ENCODE assay signal across 2 cellular contexts in the genomic region with DNA sequence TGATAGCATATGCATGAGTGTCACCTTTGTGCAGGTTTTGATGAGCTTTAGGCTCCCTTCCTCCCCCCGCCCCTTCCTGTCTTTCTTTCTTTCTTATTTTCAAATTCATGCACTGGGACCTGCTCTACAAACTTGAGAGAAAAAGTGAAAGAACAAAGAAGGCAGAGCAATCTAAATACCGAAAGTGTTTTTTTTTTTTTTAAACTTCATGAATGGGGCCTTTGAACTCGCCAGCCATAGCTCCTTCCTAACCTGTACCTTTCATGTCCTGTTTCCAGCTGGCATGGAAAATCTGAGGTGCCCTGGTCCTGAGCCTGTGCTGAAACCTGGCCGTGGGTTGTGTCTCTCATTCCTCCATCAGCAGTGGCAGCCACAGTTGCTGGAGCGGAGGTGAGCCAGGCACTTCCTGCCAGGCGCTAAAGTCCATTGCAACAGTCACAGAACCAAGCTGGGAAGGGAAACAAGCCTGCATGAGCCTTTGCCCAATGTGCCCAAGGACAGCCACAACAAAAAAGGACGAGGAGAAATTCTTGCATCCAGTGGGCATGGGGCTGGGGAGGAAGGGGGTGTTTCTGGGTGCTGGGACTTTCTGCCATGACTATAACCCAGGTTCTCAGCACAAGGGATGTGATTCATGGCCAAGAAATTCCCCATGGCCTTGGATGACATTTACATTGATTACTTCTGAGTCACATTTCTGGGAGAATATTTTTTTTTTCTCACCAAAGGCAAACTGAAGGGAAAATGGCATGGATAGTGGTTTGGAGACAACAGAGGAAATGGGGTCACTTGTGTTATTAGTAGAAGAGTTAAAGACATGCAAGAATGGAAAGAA.
TF ChIP-seq lines count a peak whose summit lies in the region.

No MANE protein-coding gene starts in this region.

TF ChIP-seq in A549, 52 proteins besides CTCF, POLR2A, EP300 and RAD21 (continued from another document):
- TF ChIP-seq, protein P1, sequence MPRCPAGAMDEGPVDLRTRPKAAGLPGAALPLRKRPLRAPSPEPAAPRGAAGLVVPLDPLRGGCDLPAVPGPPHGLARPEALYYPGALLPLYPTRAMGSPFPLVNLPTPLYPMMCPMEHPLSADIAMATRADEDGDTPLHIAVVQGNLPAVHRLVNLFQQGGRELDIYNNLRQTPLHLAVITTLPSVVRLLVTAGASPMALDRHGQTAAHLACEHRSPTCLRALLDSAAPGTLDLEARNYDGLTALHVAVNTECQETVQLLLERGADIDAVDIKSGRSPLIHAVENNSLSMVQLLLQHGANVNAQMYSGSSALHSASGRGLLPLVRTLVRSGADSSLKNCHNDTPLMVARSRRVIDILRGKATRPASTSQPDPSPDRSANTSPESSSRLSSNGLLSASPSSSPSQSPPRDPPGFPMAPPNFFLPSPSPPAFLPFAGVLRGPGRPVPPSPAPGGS (IDR thresholded peaks at IDR 0.05) = no peak
- TF ChIP-seq ZSCAN20 (CRISPR knock-in tag; IDR thresholded peaks at IDR 0.05) (peak; percentile 83; the same call in 1 of the 2 replicates), JUN (IDR thresholded peaks at IDR 0.05) (peak; percentile 68 to 70; a peak in 4 of 5 replicates), FOSL2 (IDR thresholded peaks at IDR 0.05) (peak; percentile 90), FOSL2 (CRISPR knock-in tag; IDR thresholded peaks at IDR 0.05) (peak; percentile 96), EHF (CRISPR knock-in tag; IDR thresholded peaks at IDR 0.05) (peak; percentile 56; the same call in 1 of the 2 replicates), GATA3 (IDR thresholded peaks at IDR 0.05; ENCODE audit: borderline replicate concordance) (peak; percentile 57; the same call in 1 of the 2 replicates), FOSB (CRISPR knock-in tag; IDR thresholded peaks at IDR 0.05) (peak; percentile 31; the same call in 1 of the 2 replicates), JUNB (IDR thresholded peaks at IDR 0.05) (peak; percentile 89), ZC3H11A (IDR thresholded peaks at IDR 0.05) (no peak), SMC3 (IDR thresholded peaks at IDR 0.05) (no peak), KDM5A (IDR thresholded peaks at IDR 0.05) (no peak), HOXB13 (CRISPR knock-in tag; IDR thresholded peaks at IDR 0.05; ENCODE audit: low read depth) (peak; percentile 49; the same call in 1 of the 2 replicates), NFE2L2 (conservative IDR thresholded peaks at IDR 0.05; ENCODE audit: low read length) (no peak)
- TF ChIP-seq, protein P2, sequence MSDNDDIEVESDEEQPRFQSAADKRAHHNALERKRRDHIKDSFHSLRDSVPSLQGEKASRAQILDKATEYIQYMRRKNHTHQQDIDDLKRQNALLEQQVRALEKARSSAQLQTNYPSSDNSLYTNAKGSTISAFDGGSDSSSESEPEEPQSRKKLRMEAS (IDR thresholded peaks at IDR 0.05) = peak; percentile 69; the same call in 1 of the 2 replicates

TF ChIP-seq in IMR-90, 13 proteins besides CTCF, POLR2A, EP300 and RAD21 (continued from another document):
- TF ChIP-seq, protein P3, sequence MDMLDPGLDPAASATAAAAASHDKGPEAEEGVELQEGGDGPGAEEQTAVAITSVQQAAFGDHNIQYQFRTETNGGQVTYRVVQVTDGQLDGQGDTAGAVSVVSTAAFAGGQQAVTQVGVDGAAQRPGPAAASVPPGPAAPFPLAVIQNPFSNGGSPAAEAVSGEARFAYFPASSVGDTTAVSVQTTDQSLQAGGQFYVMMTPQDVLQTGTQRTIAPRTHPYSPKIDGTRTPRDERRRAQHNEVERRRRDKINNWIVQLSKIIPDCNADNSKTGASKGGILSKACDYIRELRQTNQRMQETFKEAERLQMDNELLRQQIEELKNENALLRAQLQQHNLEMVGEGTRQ (IDR thresholded peaks at IDR 0.05; ENCODE audit: low read depth, low read length) = no peak
- TF ChIP-seq, protein P4, sequence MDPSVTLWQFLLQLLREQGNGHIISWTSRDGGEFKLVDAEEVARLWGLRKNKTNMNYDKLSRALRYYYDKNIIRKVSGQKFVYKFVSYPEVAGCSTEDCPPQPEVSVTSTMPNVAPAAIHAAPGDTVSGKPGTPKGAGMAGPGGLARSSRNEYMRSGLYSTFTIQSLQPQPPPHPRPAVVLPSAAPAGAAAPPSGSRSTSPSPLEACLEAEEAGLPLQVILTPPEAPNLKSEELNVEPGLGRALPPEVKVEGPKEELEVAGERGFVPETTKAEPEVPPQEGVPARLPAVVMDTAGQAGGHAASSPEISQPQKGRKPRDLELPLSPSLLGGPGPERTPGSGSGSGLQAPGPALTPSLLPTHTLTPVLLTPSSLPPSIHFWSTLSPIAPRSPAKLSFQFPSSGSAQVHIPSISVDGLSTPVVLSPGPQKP (IDR thresholded peaks at IDR 0.05; ENCODE audit: borderline replicate concordance, low read depth, low read length) = no peak
- TF ChIP-seq MAZ (IDR thresholded peaks at IDR 0.05; ENCODE audit: borderline replicate concordance, low read depth, low read length) = 0 out of 2 replicates have a peak, but pooled peaks have one; percentile 22
- no peak for TF ChIP-seq SMC3 (IDR thresholded peaks at IDR 0.05; ENCODE audit: low read depth, low read length)
- no peak for TF ChIP-seq RCOR1 (IDR thresholded peaks at IDR 0.05; ENCODE audit: insufficient replicate concordance, low read length)
- no peak for TF ChIP-seq MXI1 (IDR thresholded peaks at IDR 0.05; ENCODE audit: borderline replicate concordance, low read depth, low read length)
- peak; percentile 12; the same call in 1 of the 2 replicates for TF ChIP-seq NFE2L2 (IDR thresholded peaks at IDR 0.05; ENCODE audit: low read depth, low read length)
